Comparison of ENCODE assay signal across 11 cellular contexts in genomic region chr17:71828182-71828596, GRCh38.
DNase-seq lines count a peak whose midpoint lies in the region; ATAC-seq and TF ChIP-seq lines count a peak whose summit lies in the region.
"Had no signal": no experiment of that assay in that cellular context is flagged by ENCODE, and none has a peak within 500 bp of the region (broad histone marks: within the 10 kb centered on the region; RNA-seq: fewer than 3 reads in every experiment).

No MANE protein-coding gene starts in this region.

- H3K27ac Mint-ChIP-seq in neural progenitor cell (peak overlapping the region; percentile 98), T-cell (no peak overlapping the region), natural killer cell (no peak overlapping the region)
- H3K27ac Mint-ChIP-seq: activated T-cell treated with anti-CD3 and anti-CD28 coated beads, Interleukin-2, amount 50 U/mL, for 24 hours; T-helper 1 cell treated with Interleukin-12 subunit alpha and Interleukin-12 subunit beta and Interleukin-4 antibody, amounts not matched to agents 30 μg/mL and 1 μg/mL, for 36 hours had no signal

- no peak overlapping the region for H3K9ac ChIP-seq in neural progenitor cell

- CTCF ChIA-PET in T-cell (lab: Charles Lee) = no interaction called here

- POLR2A ChIA-PET in T-cell (lab: Charles Lee) = no interaction called here

- H3K4me2 ChIP-seq in neural progenitor cell = peak overlapping the region; percentile 68

- H3K4me3 Mint-ChIP-seq in neural progenitor cell (peak overlapping the region; percentile 77), T-cell (no peak overlapping the region), natural killer cell (no peak overlapping the region)
- H3K4me3 Mint-ChIP-seq: activated T-cell treated with anti-CD3 and anti-CD28 coated beads, Interleukin-2, amount 50 U/mL, for 24 hours; T-helper 1 cell treated with Interleukin-12 subunit alpha and Interleukin-12 subunit beta and Interleukin-4 antibody, amounts not matched to agents 30 μg/mL and 1 μg/mL, for 36 hours had no signal

- intact Hi-C loops in dorsolateral prefrontal cortex (cut with DNase I) (no loop called here), natural killer cell (cut with micrococcal nuclease) (no loop called here)

- H3K4me3 ChIP-seq in dorsolateral prefrontal cortex (peak overlapping the region in 20 of 59 donors; percentile 1 to 44 (median 18)), neural progenitor cell (peak overlapping the region; percentile 9)

- DNase-seq in ELR (ENCODE audit: low read depth) (peak; percentile 53), NCI-H2107 treated with DMSO at 0.1 percent for 48 hours (lab: John Stamatoyannopoulos, UW; ENCODE audit: unreplicated experiment) (peak; percentile 94), dorsolateral prefrontal cortex (peak in 9 of 10 donors; percentile 7 to 73 (median 55)), neural progenitor cell (ENCODE audit: low spot score) (peak; percentile 96), T-cell (no peak), NCI-H226 (no peak), natural killer cell (no peak)
- DNase-seq: activated T-cell treated with anti-CD3 and anti-CD28 coated beads, Interleukin-2, amount 50 U/mL, for 24 hours had no signal

- no peaks in the 10 kb centered on the region for H3K36me3 ChIP-seq in neural progenitor cell

- H3K27ac ChIP-seq in dorsolateral prefrontal cortex (peak overlapping the region in 12 of 59 donors; percentile 3 to 63 (median 20)), neural progenitor cell (peak overlapping the region; percentile 54)
- H3K27ac ChIP-seq: epithelial cell of prostate had no signal

- H3K27me3 ChIP-seq in dorsolateral prefrontal cortex = peaks cover 0 to 41% (median 9%) of the 10 kb centered on the region in 45 donors
- H3K27me3 ChIP-seq in neural progenitor cell = no peaks in the 10 kb centered on the region

- no peaks in the 10 kb centered on the region for H3K9me3 ChIP-seq in neural progenitor cell (ENCODE audit: low read depth)

- no peak overlapping the region for H2AFZ ChIP-seq in neural progenitor cell (replicated peaks)

- H3K27me3 Mint-ChIP-seq in neural progenitor cell (ENCODE audit: insufficient read depth, low read depth) (no peaks in the 10 kb centered on the region), T-cell (peaks cover 4 to 5% of the 10 kb centered on the region in 2 donors), natural killer cell (ENCODE audit: low read depth in 2 of 2) (no peaks in the 10 kb centered on the region)
- H3K27me3 Mint-ChIP-seq: activated T-cell treated with anti-CD3 and anti-CD28 coated beads, Interleukin-2, amount 50 U/mL, for 24 hours had no signal

- H4K20me1 ChIP-seq in neural progenitor cell (ENCODE audit: low read depth) = no peaks in the 10 kb centered on the region

- peaks cover 71% of the 10 kb centered on the region for H3K4me1 ChIP-seq in neural progenitor cell

- no peaks in the 10 kb centered on the region for H3K79me2 ChIP-seq in neural progenitor cell (ENCODE audit: low read depth)

- H3K36me3 Mint-ChIP-seq in neural progenitor cell (no peaks in the 10 kb centered on the region), T-cell (no peaks in the 10 kb centered on the region), natural killer cell (no peaks in the 10 kb centered on the region)

- ATAC-seq in T-cell (replicated peaks in 1 of 4) = no peak
- ATAC-seq in natural killer cell = no peak
- no peak for ATAC-seq in GM19455 (IDR thresholded peaks at IDR 0.05; ENCODE audit: unreplicated experiment)

- H3K9me3 Mint-ChIP-seq in neural progenitor cell = no peaks in the 10 kb centered on the region
- H3K9me3 Mint-ChIP-seq in T-cell = peaks cover 0 to 4% (median 0%) of the 10 kb centered on the region in 3 donors
- H3K9me3 Mint-ChIP-seq in natural killer cell = peaks cover 0 to 2% of the 10 kb centered on the region in 2 donors
- H3K9me3 Mint-ChIP-seq: T-helper 1 cell treated with Interleukin-12 subunit alpha and Interleukin-12 subunit beta and Interleukin-4 antibody, amounts not matched to agents 30 μg/mL and 1 μg/mL, for 36 hours had no signal

- H3K4me1 Mint-ChIP-seq in neural progenitor cell = peaks cover 76% of the 10 kb centered on the region
- no peaks in the 10 kb centered on the region for H3K4me1 Mint-ChIP-seq in T-cell
- no peaks in the 10 kb centered on the region for H3K4me1 Mint-ChIP-seq in natural killer cell

- peaks cover 33% of the 10 kb centered on the region for H3F3A ChIP-seq in neural progenitor cell (ENCODE audit: low read depth)

- TF ChIP-seq CTCF in dorsolateral prefrontal cortex (IDR thresholded peaks at IDR 0.05 in 54 of 56, conservative IDR thresholded peaks at IDR 0.05 in 2 of 56; ENCODE audit: low read depth in 1 of 56, partially characterized antibody in 56 of 56) = no peak
- no peak for TF ChIP-seq CTCF in neural progenitor cell (IDR thresholded peaks at IDR 0.05)
- no peak for TF ChIP-seq CTCF in natural killer cell (IDR thresholded peaks at IDR 0.05)

Comparison
In these comparisons a context has a peak if more than half of its experiments do, and no peak if none do; other contexts are left out.
1. DNase-seq: peak in ELR (single experiment), NCI-H2107 treated with DMSO at 0.1 percent for 48 hours (single experiment), dorsolateral prefrontal cortex (9 of 10) and neural progenitor cell (single experiment); none in T-cell (0 of 34), NCI-H226 (single experiment) and natural killer cell (single experiment).